In genomic region chr11:124667601-124668000, GRCh38 we compare ENCODE assay signal across 1 cellular context.
TF ChIP-seq lines count a peak whose summit lies in the region.

No MANE protein-coding gene starts in this region.

TF ChIP-seq in K562, 482 proteins besides CTCF, POLR2A, EP300 and RAD21 (continued from another document and continues in another):
- no peak for TF ChIP-seq SNAPC5 (CRISPR knock-in tag; IDR thresholded peaks at IDR 0.05)
- no peak for TF ChIP-seq CREB5 (CRISPR knock-in tag; IDR thresholded peaks at IDR 0.05)
- TF ChIP-seq MLX (CRISPR knock-in tag; conservative IDR thresholded peaks at IDR 0.05), result no peak
- no peak for TF ChIP-seq FOXA3 (CRISPR knock-in tag; conservative IDR thresholded peaks at IDR 0.05 in 1 of 2, IDR thresholded peaks at IDR 0.05 in 1 of 2)
- no peak for TF ChIP-seq ZNF174 (CRISPR knock-in tag; IDR thresholded peaks at IDR 0.05)
- TF ChIP-seq TRIM25 (IDR thresholded peaks at IDR 0.05; ENCODE audit: borderline replicate concordance), result no peak
- TF ChIP-seq LEF1 (IDR thresholded peaks at IDR 0.05), result peak; percentile 43; the same call in 1 of the 2 replicates
- TF ChIP-seq MTA1 (IDR thresholded peaks at IDR 0.05; ENCODE audit: borderline replicate concordance), result peak; percentile 47; the same call in 1 of the 2 replicates
- no peak for TF ChIP-seq REST (CRISPR knock-in tag; IDR thresholded peaks at IDR 0.05; ENCODE audit: low read depth)
- TF ChIP-seq CHD4 (IDR thresholded peaks at IDR 0.05; ENCODE audit: insufficient read depth, insufficient replicate concordance, low read depth, low read length, poor library complexity, severe bottlenecking), result no peak
- peak; percentile 38; the same call in 1 of the 2 replicates for TF ChIP-seq ZKSCAN8 (CRISPR knock-in tag; IDR thresholded peaks at IDR 0.05)
- TF ChIP-seq ZEB2 (IDR thresholded peaks at IDR 0.05), result peak; percentile 97
- peak in 1 of 2 experiments; percentile 76; a peak in 1 of 4 replicates for TF ChIP-seq TBL1XR1 (IDR thresholded peaks at IDR 0.05; ENCODE audit: low read length in 2 of 2)
- no peak for TF ChIP-seq SUPT5H (IDR thresholded peaks at IDR 0.05)
- TF ChIP-seq E2F8 (IDR thresholded peaks at IDR 0.05; ENCODE audit: low read depth, partially characterized antibody), result no peak
- no peak for TF ChIP-seq FOXP4 (CRISPR knock-in tag; IDR thresholded peaks at IDR 0.05; ENCODE audit: borderline replicate concordance)
- TF ChIP-seq RCOR1 (IDR thresholded peaks at IDR 0.05; ENCODE audit: borderline replicate concordance in 1 of 2, low read depth in 2 of 2, low read length in 2 of 2), result peak in 1 of 2 experiments; percentile 90; a peak in 2 of 4 replicates
- no peak for TF ChIP-seq ETV5 (CRISPR knock-in tag; IDR thresholded peaks at IDR 0.05; ENCODE audit: low read depth)
- TF ChIP-seq CBFA2T2 (conservative IDR thresholded peaks at IDR 0.05), result peak; percentile 98
- TF ChIP-seq TOE1 (IDR thresholded peaks at IDR 0.05; ENCODE audit: borderline replicate concordance), result peak; percentile 57
- TF ChIP-seq TOE1 (CRISPR knock-in tag; IDR thresholded peaks at IDR 0.05; ENCODE audit: borderline replicate concordance, low read depth), result no peak
- TF ChIP-seq ZNF830 (CRISPR knock-in tag; IDR thresholded peaks at IDR 0.05), result no peak
- peak; percentile 55; the same call in 1 of the 2 replicates for TF ChIP-seq NCOA1 (IDR thresholded peaks at IDR 0.05; ENCODE audit: low read depth)
- TF ChIP-seq HMG20B (CRISPR knock-in tag; IDR thresholded peaks at IDR 0.05), result no peak
- peak; percentile 44; the same call in 1 of the 2 replicates for TF ChIP-seq JUND (IDR thresholded peaks at IDR 0.05; ENCODE audit: borderline replicate concordance, low read depth, low read length)
- no peak; the same call in 2 of the 3 replicates for TF ChIP-seq JUND (tag; IDR thresholded peaks at IDR 0.05; ENCODE audit: borderline replicate concordance, low read depth, low read length)
- TF ChIP-seq HNRNPL (IDR thresholded peaks at IDR 0.05; ENCODE audit: low read depth, low read length), result no peak
- no peak for TF ChIP-seq TFAP4 (CRISPR knock-in tag; IDR thresholded peaks at IDR 0.05; ENCODE audit: borderline replicate concordance)
- peak; percentile 95 for TF ChIP-seq TCF3 (CRISPR knock-in tag; IDR thresholded peaks at IDR 0.05)
- peak; percentile 60 for TF ChIP-seq EGR1 (conservative IDR thresholded peaks at IDR 0.05)
- TF ChIP-seq XRCC5 (IDR thresholded peaks at IDR 0.05; ENCODE audit: low read depth, low read length), result no peak
- no peak for TF ChIP-seq BDP1 (IDR thresholded peaks at IDR 0.05; ENCODE audit: insufficient read depth, insufficient read length)
- TF ChIP-seq HSF4 (CRISPR knock-in tag; IDR thresholded peaks at IDR 0.05; ENCODE audit: borderline replicate concordance), result no peak
- peak; percentile 90 for TF ChIP-seq SMARCE1 (IDR thresholded peaks at IDR 0.05)
- no peak for TF ChIP-seq HOXB6 (CRISPR knock-in tag; IDR thresholded peaks at IDR 0.05; ENCODE audit: borderline replicate concordance)
- no peak for TF ChIP-seq ZBTB26 (CRISPR knock-in tag; IDR thresholded peaks at IDR 0.05)
- no peak for TF ChIP-seq THRB (CRISPR knock-in tag; conservative IDR thresholded peaks at IDR 0.05)
- peak; percentile 98 for TF ChIP-seq ARID1B (IDR thresholded peaks at IDR 0.05)
- no peak for TF ChIP-seq SLC30A9 (CRISPR knock-in tag; IDR thresholded peaks at IDR 0.05)
- no peak for TF ChIP-seq ZNF584 (CRISPR knock-in tag; IDR thresholded peaks at IDR 0.05; ENCODE audit: low read depth)
- TF ChIP-seq ZNF766 (CRISPR knock-in tag; conservative IDR thresholded peaks at IDR 0.05), result no peak
- no peak for TF ChIP-seq ZNF699 (CRISPR knock-in tag; IDR thresholded peaks at IDR 0.05; ENCODE audit: insufficient replicate concordance)
- TF ChIP-seq EWSR1 (IDR thresholded peaks at IDR 0.05; ENCODE audit: borderline replicate concordance, low read depth, partially characterized antibody), result no peak
- no peak for TF ChIP-seq KAT7 (CRISPR knock-in tag; IDR thresholded peaks at IDR 0.05; ENCODE audit: borderline replicate concordance)
- 0 out of 2 replicates have a peak, but pooled peaks have one; percentile 41 for TF ChIP-seq MEF2D (tag; conservative IDR thresholded peaks at IDR 0.05; ENCODE audit: low read depth)
- TF ChIP-seq TEAD1 (CRISPR knock-in tag; IDR thresholded peaks at IDR 0.05), result no peak
- TF ChIP-seq POLR2B (IDR thresholded peaks at IDR 0.05; ENCODE audit: low read depth, partially characterized antibody), result no peak
- TF ChIP-seq JUN (IDR thresholded peaks at IDR 0.05; ENCODE audit: borderline replicate concordance, low read depth, low read length), result no peak
- no peak for TF ChIP-seq JUN (CRISPR knock-in tag; IDR thresholded peaks at IDR 0.05; ENCODE audit: borderline replicate concordance)
